In the genomic region with DNA sequence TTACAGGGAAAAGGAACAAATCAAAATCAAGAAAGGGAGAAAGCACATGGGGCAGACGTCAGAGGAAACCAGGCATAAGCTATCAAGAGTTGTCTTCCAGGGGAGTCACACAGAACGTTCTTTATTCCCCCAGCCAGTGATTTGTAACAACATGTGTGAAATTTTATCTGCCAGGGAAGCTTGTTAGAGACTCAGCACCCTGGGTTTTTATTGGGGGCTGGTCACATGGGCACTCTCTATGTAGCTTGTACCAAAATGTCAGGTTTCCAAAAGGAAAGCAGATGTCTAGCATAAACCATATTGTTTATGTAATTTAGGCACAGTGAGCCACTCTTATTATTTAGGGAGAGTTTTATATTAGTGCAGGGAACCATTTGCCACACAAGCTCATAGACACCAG, we compare ENCODE assay signal across 19 cellular contexts.
"Had no signal": no experiment of that assay in that cellular context is flagged by ENCODE, and none has a peak within 500 bp of the region (broad histone marks: within the 10 kb centered on the region; RNA-seq: fewer than 3 reads in every experiment).

No MANE protein-coding gene starts in this region.

- H3K4me1 ChIP-seq: ascending aorta had no signal

- H3K27me3 ChIP-seq: ascending aorta, cardiac muscle cell had no signal

- H3K36me3 ChIP-seq: ascending aorta, cardiac muscle cell had no signal

- H3K27ac ChIP-seq: ascending aorta, cardiac muscle cell, SK-N-MC had no signal

- DNase-seq: activated CD4-positive, alpha-beta T cell treated with anti-CD3 and anti-CD28 coated beads, Interleukin-2, amount 10 ng/mL, durations not matched to agents 7 days and 5 days; activated CD4-positive, alpha-beta T cell treated with anti-CD3 and anti-CD28 coated beads, Interleukin-2, amount 50 U/mL, for 48 hours; activated CD8-positive, alpha-beta T cell treated with anti-CD3 and anti-CD28 coated beads, Interleukin-2, amount 10 ng/mL, durations not matched to agents 7 days and 5 days; activated gamma-delta T cell; activated naive CD4-positive, alpha-beta T cell treated with Interleukin-2 at 50 U/mL for 16 hours; activated naive CD8-positive, alpha-beta T cell treated with anti-CD3 and anti-CD28 coated beads, Interleukin-2, amount 10 ng/mL, durations not matched to agents 7 days and 5 days; activated T-cell treated with anti-CD3 and anti-CD28 coated beads, Interleukin-2, amount 50 U/mL, for 24 hours; amygdala; KG1; MM.1S; MV-4-11; NCI-H1694 treated with DMSO at 0.1 percent for 48 hours; NCI-H2029; NCI-H345; NCI-H524 treated with DMSO at 0.1 percent for 48 hours; Right ventricle myocardium superior had no signal

- H3K4me3 ChIP-seq: ascending aorta, cardiac muscle cell, SK-N-MC had no signal
